ENCODE assay signal across 14 cellular contexts in the genomic region with DNA sequence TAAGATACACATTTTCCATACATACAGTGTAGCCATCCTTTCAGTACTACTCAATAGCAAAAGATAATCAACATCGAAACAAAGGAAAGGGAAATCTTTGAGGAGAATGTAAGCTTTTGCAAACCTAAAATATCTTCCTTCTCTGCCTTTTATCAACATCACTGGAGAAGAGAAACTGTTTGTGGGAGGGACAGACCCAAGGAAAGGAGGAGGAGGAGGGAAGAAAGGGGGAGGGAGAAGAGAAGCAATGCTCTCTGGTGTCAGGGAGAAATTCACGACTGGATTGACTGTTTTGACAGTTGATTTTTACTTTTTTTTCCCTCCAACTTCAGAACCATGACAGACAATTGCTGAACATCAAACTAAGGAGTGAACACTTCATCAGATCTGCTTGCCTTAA.
DNase-seq lines count a peak whose midpoint lies in the region; TF ChIP-seq lines count a peak whose summit lies in the region.
"Had no signal": no experiment of that assay in that cellular context is flagged by ENCODE, and none has a peak within 500 bp of the region (broad histone marks: within the 10 kb centered on the region; RNA-seq: fewer than 3 reads in every experiment).

No MANE protein-coding gene starts in this region.

- H4K20me1 ChIP-seq in mammary epithelial cell (ENCODE audit: insufficient read depth, low read length): no peaks in the 10 kb centered on the region

- CTCF ChIA-PET in mammary epithelial cell (lab: Charles Lee; ENCODE audit: low non-redundant PET): no interaction called here

- no peak overlapping the region for H3K23ac ChIP-seq in neuronal stem cell (ENCODE audit: low read depth, low read length, poor library complexity)

- no peak overlapping the region for H3K14ac ChIP-seq in neuronal stem cell (ENCODE audit: low read length)

- no peaks in the 10 kb centered on the region for H3K9me3 ChIP-seq in breast epithelium
- H3K9me3 ChIP-seq in mammary epithelial cell (replicated peaks; ENCODE audit: insufficient read depth, low read length): no peaks in the 10 kb centered on the region
- H3K9me3 ChIP-seq in neuronal stem cell (replicated peaks in 1 of 2; ENCODE audit: control insufficient read depth in 2 of 2, insufficient read depth in 1 of 2, low read depth in 1 of 2, low read length in 2 of 2): peaks cover 0 to 12% of the 10 kb centered on the region in 2 donors
- H3K9me3 ChIP-seq in vagina: no peaks in the 10 kb centered on the region
- H3K9me3 ChIP-seq: A549 had no signal

- 13% methylated on average over 2 of the region's 2 CpGs for WGBS in mammary epithelial cell (ENCODE audit: low coverage, missing lambda C conversion rate)
- WGBS in neuronal stem cell (ENCODE audit: extremely low coverage in 2 of 2, insufficient read length in 2 of 2, insufficient replicate concordance in 1 of 2), 2 donors: no CpG with 5 or more reads among the region's 2 CpGs

- no TSS peak for BruUV-seq in mammary epithelial cell (replicated peaks; lab: Mats Ljungman, UMichigan)

- H3K27ac ChIP-seq in breast epithelium (peak overlapping the region; percentile 73 to 83), mammary epithelial cell (ENCODE audit: insufficient read depth, low read depth, low read length) (no peak overlapping the region), neuronal stem cell (replicated peaks; ENCODE audit: low read length) (no peak overlapping the region), vagina (peak overlapping the region; percentile 77)
- H3K27ac ChIP-seq: A549, SK-N-MC had no signal

- H2BK120ac ChIP-seq in neuronal stem cell (ENCODE audit: low read depth, low read length): no peak overlapping the region

- no peak overlapping the region for H2BK5ac ChIP-seq in neuronal stem cell (ENCODE audit: low read length)

- no peak for TF ChIP-seq POLR2A in breast epithelium (IDR thresholded peaks at IDR 0.05)
- no peak for TF ChIP-seq POLR2A in vagina (IDR thresholded peaks at IDR 0.05)

- no peak overlapping the region for H3K9ac ChIP-seq in mammary epithelial cell (ENCODE audit: insufficient read depth, low read length)
- no peak overlapping the region for H3K9ac ChIP-seq in neuronal stem cell (ENCODE audit: low read depth, low read length, poor library complexity)

- H3K79me1 ChIP-seq in neuronal stem cell (ENCODE audit: low read depth, low read length): no peaks in the 10 kb centered on the region

- TF ChIP-seq CTCF in breast epithelium (IDR thresholded peaks at IDR 0.05): no peak
- TF ChIP-seq CTCF in mammary epithelial cell (conservative IDR thresholded peaks at IDR 0.05 in 1 of 2, IDR thresholded peaks at IDR 0.05 in 1 of 2; ENCODE audit: extremely low read depth in 1 of 2, insufficient read depth in 1 of 2, low read depth in 1 of 2, low read length in 2 of 2): no peak
- no peak for TF ChIP-seq CTCF in foreskin fibroblast (IDR thresholded peaks at IDR 0.05; ENCODE audit: low read depth, low read length)
- TF ChIP-seq CTCF in vagina (IDR thresholded peaks at IDR 0.05): no peak

- peak overlapping the region; percentile 14 to 51 (median 31) for H3K4me3 ChIP-seq in breast epithelium
- no peak overlapping the region for H3K4me3 ChIP-seq in mammary epithelial cell (replicated peaks in 1 of 3; ENCODE audit: insufficient read depth in 1 of 3, low read depth in 2 of 3, low read length in 3 of 3)
- peak overlapping the region; percentile 19 to 48 for H3K4me3 ChIP-seq in foreskin fibroblast (ENCODE audit: low read depth in 1 of 2, low read length in 2 of 2)
- no peak overlapping the region for H3K4me3 ChIP-seq in neuronal stem cell (ENCODE audit: low read length in 2 of 2)
- peak overlapping the region; percentile 20 to 23 for H3K4me3 ChIP-seq in vagina
- H3K4me3 ChIP-seq: A549 had no signal

- no peak overlapping the region for H2AK5ac ChIP-seq in neuronal stem cell (ENCODE audit: low read depth, low read length)

- in situ Hi-C loops in mammary epithelial cell (cut with MboI; ENCODE audit: low sequenced_read_pairs in 2 of 2): no loop called here

- H4K91ac ChIP-seq in neuronal stem cell (ENCODE audit: low read depth, low read length, poor library complexity): no peak overlapping the region

- H3K18ac ChIP-seq in neuronal stem cell (ENCODE audit: low read length): no peak overlapping the region

- no peak overlapping the region for H2BK12ac ChIP-seq in neuronal stem cell (ENCODE audit: low read length)

- DNase-seq in breast epithelium (ENCODE audit: low spot score in 2 of 2) (no peak), mammary epithelial cell (no peak), foreskin fibroblast (no peak), neuronal stem cell (ENCODE audit: low spot score) (no peak), vagina (ENCODE audit: extremely low spot score in 2 of 2) (no peak), DMS114 treated with DMSO at 0.1 percent for 48 hours (lab: John Stamatoyannopoulos, UW; ENCODE audit: unreplicated experiment) (no peak), activated gamma-delta T cell (lab: John Stamatoyannopoulos, UW) (no peak), SHP77 treated with DMSO at 0.1 percent for 48 hours (lab: John Stamatoyannopoulos, UW) (no peak)
- DNase-seq: activated CD8-positive, alpha-beta T cell treated with anti-CD3 and anti-CD28 coated beads for 36 hours; Karpas-422; NCI-H510A; stimulated activated naive CD4-positive, alpha-beta T cell treated with Interleukin-2 at 50 U/mL for 16 hours had no signal

- dilution Hi-C loops in mammary epithelial cell (cut with HindIII; ENCODE audit: low sequenced_read_pairs): no loop called here

- H3K4ac ChIP-seq in neuronal stem cell (ENCODE audit: low read length): no peak overlapping the region

- H3K36me3 ChIP-seq in breast epithelium: no peaks in the 10 kb centered on the region
- H3K36me3 ChIP-seq in mammary epithelial cell (ENCODE audit: insufficient read depth, low read length): no peaks in the 10 kb centered on the region
- H3K36me3 ChIP-seq in neuronal stem cell (replicated peaks in 1 of 2; ENCODE audit: control insufficient read depth in 2 of 2, insufficient read depth in 2 of 2, low read length in 2 of 2): no peaks in the 10 kb centered on the region
- no peaks in the 10 kb centered on the region for H3K36me3 ChIP-seq in vagina

- peaks cover 0 to 5% of the 10 kb centered on the region in 2 donors for H3K4me1 ChIP-seq in breast epithelium
- H3K4me1 ChIP-seq in mammary epithelial cell (ENCODE audit: insufficient read depth, low read length): no peaks in the 10 kb centered on the region
- H3K4me1 ChIP-seq in neuronal stem cell (ENCODE audit: control insufficient read depth in 2 of 2, insufficient read depth in 1 of 2, low read depth in 1 of 2, low read length in 2 of 2): peaks cover 4 to 15% of the 10 kb centered on the region in 2 donors
- peaks cover 28% of the 10 kb centered on the region for H3K4me1 ChIP-seq in vagina

- intact Hi-C loops in breast epithelium (cut with DNase I; ENCODE audit: low total_unique reads): no loop called here
- intact Hi-C loops in mammary epithelial cell (cut with micrococcal nuclease): no loop called here
- intact Hi-C loops in vagina (cut with DNase I): no loop called here

- no peaks in the 10 kb centered on the region for H3K27me3 ChIP-seq in breast epithelium
- H3K27me3 ChIP-seq in mammary epithelial cell (ENCODE audit: insufficient read depth, low read length): no peaks in the 10 kb centered on the region
- H3K27me3 ChIP-seq in neuronal stem cell (ENCODE audit: control insufficient read depth in 3 of 3, insufficient read depth in 3 of 3, low read depth in 1 of 3, low read length in 3 of 3): no peaks in the 10 kb centered on the region
- H3K27me3 ChIP-seq in vagina: no peaks in the 10 kb centered on the region

- no peak overlapping the region for H4K8ac ChIP-seq in neuronal stem cell (ENCODE audit: low read depth, low read length)

- H2AFZ ChIP-seq in mammary epithelial cell (ENCODE audit: low read depth, low read length) (no peak overlapping the region), neuronal stem cell (ENCODE audit: low read length) (peak overlapping the region; percentile 64)

- no peak overlapping the region for H2BK15ac ChIP-seq in neuronal stem cell (ENCODE audit: low read length)

- no peaks in the 10 kb centered on the region for H3K79me2 ChIP-seq in mammary epithelial cell (ENCODE audit: insufficient read depth, low read length)

- H3K4me2 ChIP-seq in mammary epithelial cell (ENCODE audit: insufficient read depth, low read depth, low read length): no peak overlapping the region
- no peak overlapping the region for H3K4me2 ChIP-seq in neuronal stem cell (ENCODE audit: insufficient read depth, low read length, poor library complexity, severe bottlenecking)
- H3K4me2 ChIP-seq: A549 had no signal

Comparison
In these comparisons a context has a peak if more than half of its experiments do, and no peak if none do; other contexts are left out.
1. H3K27ac ChIP-seq: peak in breast epithelium (2 of 2) and vagina (single experiment); none in mammary epithelial cell (single experiment) and neuronal stem cell (single experiment).
2. H3K4me3 ChIP-seq: peak in breast epithelium (3 of 3), foreskin fibroblast (2 of 2) and vagina (2 of 2); none in mammary epithelial cell (0 of 3) and neuronal stem cell (0 of 2).